8 cellular contexts compared by ENCODE assay signal in genomic region chr4:79917246-79917645, GRCh38.
DNase-seq lines count a peak whose midpoint lies in the region; ATAC-seq lines count a peak whose summit lies in the region.

No MANE protein-coding gene starts in this region.

- no peak overlapping the region for H3K18ac ChIP-seq in mesenchymal stem cell (ENCODE audit: low read depth in 1 of 2, low read length in 2 of 2)

- no peak overlapping the region for H4K91ac ChIP-seq in mesenchymal stem cell (ENCODE audit: low read length)

- H3K14ac ChIP-seq in mesenchymal stem cell (ENCODE audit: low read length in 2 of 2), result no peak overlapping the region

- no peak overlapping the region for H2BK15ac ChIP-seq in mesenchymal stem cell (ENCODE audit: low read depth, poor library complexity, severe bottlenecking)

- H3K4ac ChIP-seq in mesenchymal stem cell (ENCODE audit: low read depth in 1 of 2, low read length in 2 of 2), result no peak overlapping the region

- H3K79me1 ChIP-seq in mesenchymal stem cell (replicated peaks; ENCODE audit: low read length, poor library complexity, severe bottlenecking), result peaks cover 5% of the 10 kb centered on the region

- H3K9me3 ChIP-seq in mesenchymal stem cell (ENCODE audit: control insufficient read depth, low read length), result no peaks in the 10 kb centered on the region

- ATAC-seq in GM21515 (IDR thresholded peaks at IDR 0.05; ENCODE audit: unreplicated experiment), result peak; percentile 92

- no peak overlapping the region for H2AK5ac ChIP-seq in mesenchymal stem cell (ENCODE audit: low read length, severe bottlenecking)

- DNase-seq in ELR (ENCODE audit: low read depth), result peak; percentile 63
- peak; percentile 9 for DNase-seq in HuH-7.5 (ENCODE audit: low spot score)
- peak; percentile 1 for DNase-seq in T1000 (lab: John Stamatoyannopoulos, UW)
- peak; percentile 22 for DNase-seq in cerebellar cortex (ENCODE audit: low spot score)
- DNase-seq in mesenchymal stem cell, result peak; percentile 37
- no peak for DNase-seq in caudate nucleus (lab: John Stamatoyannopoulos, UW)
- no peak for DNase-seq in cerebellum (ENCODE audit: low spot score)

- H3K4me3 ChIP-seq in mesenchymal stem cell (ENCODE audit: insufficient read depth in 1 of 2, low read depth in 1 of 2, low read length in 2 of 2), result no peak overlapping the region

- H3K36me3 ChIP-seq in mesenchymal stem cell (ENCODE audit: control insufficient read depth in 1 of 2, insufficient read depth in 2 of 2, low read depth in 1 of 2, low read length in 2 of 2), result peaks cover 0 to 65% of the 10 kb centered on the region in 2 experiments

- H4K8ac ChIP-seq in mesenchymal stem cell (ENCODE audit: low read length), result no peak overlapping the region

- no peaks in the 10 kb centered on the region for H3K4me1 ChIP-seq in mesenchymal stem cell (ENCODE audit: control insufficient read depth, insufficient read depth, low read depth, low read length)

- no peak overlapping the region for H2BK5ac ChIP-seq in mesenchymal stem cell (ENCODE audit: low read depth, low read length, poor library complexity, severe bottlenecking)

- no peak overlapping the region for H3K4me2 ChIP-seq in mesenchymal stem cell (ENCODE audit: low read length, poor library complexity, severe bottlenecking)

- WGBS in mesenchymal stem cell, result no CpG with 5 or more reads among the region's 1 CpG

- H3K27me3 ChIP-seq in mesenchymal stem cell (ENCODE audit: control insufficient read depth in 1 of 2, insufficient read depth in 1 of 2, low read length in 2 of 2), result no peaks in the 10 kb centered on the region

- no peak overlapping the region for H3K23ac ChIP-seq in mesenchymal stem cell (ENCODE audit: low read length in 2 of 2)

- H2BK120ac ChIP-seq in mesenchymal stem cell (ENCODE audit: low read depth, low read length), result no peak overlapping the region

- no peak overlapping the region for H2BK12ac ChIP-seq in mesenchymal stem cell (ENCODE audit: low read length in 2 of 2)

- no peak overlapping the region for H3K9ac ChIP-seq in mesenchymal stem cell (ENCODE audit: low read length)

- H3K27ac ChIP-seq in mesenchymal stem cell (ENCODE audit: low read length, poor library complexity, severe bottlenecking) (no peak overlapping the region), caudate nucleus (ENCODE audit: low read depth, low read length) (no peak overlapping the region)

- no peak overlapping the region for H2AFZ ChIP-seq in mesenchymal stem cell (ENCODE audit: low read depth, low read length)

Comparison
In these comparisons a context has a peak if more than half of its experiments do, and no peak if none do; other contexts are left out.
1. DNase-seq: peak in ELR (single experiment), HuH-7.5 (single experiment), T1000 (single experiment), cerebellar cortex (single experiment) and mesenchymal stem cell (single experiment); none in caudate nucleus (0 of 61) and cerebellum (single experiment).